Comparison of ENCODE assay signal across 11 cellular contexts in the genomic region with DNA sequence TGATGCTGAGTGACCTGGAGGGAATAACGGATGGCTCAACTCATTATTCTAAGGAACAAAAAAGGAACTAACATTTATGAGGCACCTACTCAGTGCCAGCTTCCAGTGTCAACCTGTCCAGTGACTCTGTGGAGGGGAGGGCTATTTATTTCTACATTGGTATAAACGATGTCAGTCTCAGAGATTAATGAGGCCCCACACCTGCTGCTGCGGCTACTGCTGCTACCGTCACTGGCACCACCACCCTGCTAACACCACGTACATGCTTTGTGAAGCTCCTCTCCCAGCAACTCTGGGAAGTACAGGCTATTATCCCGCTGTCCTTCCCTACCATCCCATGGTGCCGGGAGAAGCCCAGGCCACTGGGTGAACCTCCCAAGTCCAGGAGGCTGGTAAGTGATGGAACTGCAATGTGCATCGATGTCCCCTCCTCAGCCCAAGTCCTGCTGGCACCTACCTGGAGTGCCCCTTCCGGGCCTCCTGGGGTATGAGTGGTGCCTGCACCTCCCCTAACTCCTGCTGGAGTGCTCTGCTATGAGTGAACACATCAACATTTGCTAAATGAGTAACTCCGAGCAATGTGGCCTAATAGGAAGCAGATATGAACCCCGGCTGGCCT.
"Had no signal": no experiment of that assay in that cellular context is flagged by ENCODE, and none has a peak within 500 bp of the region (broad histone marks: within the 10 kb centered on the region; RNA-seq: fewer than 3 reads in every experiment).

No MANE protein-coding gene starts in this region.

- H3K36me3 ChIP-seq: adrenal gland, transverse colon had no signal

- H3K27me3 ChIP-seq: adrenal gland, transverse colon had no signal

- H3K4me1 ChIP-seq: adrenal gland, transverse colon had no signal

- H3K27ac ChIP-seq: adrenal gland, transverse colon had no signal

- H3K27ac Mint-ChIP-seq: activated CD8-positive, alpha-beta T cell treated with anti-CD3 and anti-CD28 coated beads, Interleukin-2, amount 10 ng/mL, durations not matched to agents 7 days and 5 days; activated naive CD4-positive, alpha-beta T cell treated with anti-CD3 and anti-CD28 coated beads, Interleukin-2, amount 50 U/mL, for 24 hours; WTC11 had no signal

- H3K9me3 Mint-ChIP-seq: activated naive CD4-positive, alpha-beta T cell treated with anti-CD3 and anti-CD28 coated beads, Interleukin-2, amount 50 U/mL, for 24 hours; WTC11 had no signal

- H3K4me1 Mint-ChIP-seq: activated naive CD4-positive, alpha-beta T cell treated with anti-CD3 and anti-CD28 coated beads, Interleukin-2, amount 50 U/mL, for 24 hours had no signal

- H3K4me3 ChIP-seq: adrenal gland, transverse colon had no signal

- H3K9me3 ChIP-seq: adrenal gland, transverse colon had no signal

- DNase-seq: activated CD4-positive, alpha-beta T cell treated with anti-CD3 and anti-CD28 coated beads for 48 hours; activated CD8-positive, alpha-beta T cell treated with anti-CD3 and anti-CD28 coated beads, Interleukin-2, amount 10 ng/mL, durations not matched to agents 7 days and 5 days; activated T-cell treated with anti-CD3 and anti-CD28 coated beads for 4 hours; retina; stimulated activated CD4-positive, alpha-beta T cell treated with anti-CD3 and anti-CD28 coated beads, Interleukin-4, amount 100 ng/mL, for 24 hours; stimulated activated naive CD4-positive, alpha-beta T cell treated with Interleukin-2 at 50 U/mL for 16 hours; T-helper 2 cell; transverse colon had no signal

- H3K4me3 Mint-ChIP-seq: activated CD8-positive, alpha-beta T cell treated with anti-CD3 and anti-CD28 coated beads, Interleukin-2, amount 10 ng/mL, durations not matched to agents 7 days and 5 days; activated naive CD4-positive, alpha-beta T cell treated with anti-CD3 and anti-CD28 coated beads, Interleukin-2, amount 50 U/mL, for 24 hours; WTC11 had no signal

- H3K36me3 Mint-ChIP-seq: activated naive CD4-positive, alpha-beta T cell treated with anti-CD3 and anti-CD28 coated beads, Interleukin-2, amount 50 U/mL, for 24 hours; WTC11 had no signal

- H3K27me3 Mint-ChIP-seq: activated naive CD4-positive, alpha-beta T cell treated with anti-CD3 and anti-CD28 coated beads, Interleukin-2, amount 50 U/mL, for 24 hours had no signal
